In genomic region chr6:112311950-112312547, GRCh38 we compare ENCODE assay signal across 8 cellular contexts. TPM values are rescaled to one million over a fixed set of nuclear protein-coding genes. Genes with fewer than 3 reads are reported as not detected.
DNase-seq lines count a peak whose midpoint lies in the region; ATAC-seq, FAIRE-seq and TF ChIP-seq lines count a peak whose summit lies in the region.

No MANE protein-coding gene starts in this region.

- no peaks in the 10 kb centered on the region for H3K27me3 ChIP-seq in ovary

- peak; percentile 48 for TF ChIP-seq CTCF in AG09319 (IDR thresholded peaks at IDR 0.05; ENCODE audit: low read depth, low read length)
- TF ChIP-seq CTCF in ovary (IDR thresholded peaks at IDR 0.05): peak; percentile 51 to 73 (median 67)

- 31 to 33% (median 33%) methylated on average over 8 of the region's 8 CpGs for WGBS in ovary, 3 donors

- peaks cover 2% of the 10 kb centered on the region for H3K4me1 ChIP-seq in ovary (ENCODE audit: insufficient read depth)

- no peak overlapping the region for H3K27ac ChIP-seq in ovary

- DNase-seq in AG09319 (ENCODE audit: extremely low read depth, low read depth) (no peak), GM19239 (ENCODE audit: insufficient read length, low spot score) (peak; percentile 22), NCI-H774 (lab: John Stamatoyannopoulos, UW) (peak; percentile 50), ovary (peak in 1 of 5 donors; percentile 31), A172 (ENCODE audit: low spot score) (no peak)

- no peak overlapping the region for H3K4me3 ChIP-seq in ovary

- ATAC-seq in GM19452 (IDR thresholded peaks at IDR 0.05; ENCODE audit: unreplicated experiment) (no peak), GM18498 (IDR thresholded peaks at IDR 0.05; ENCODE audit: unreplicated experiment) (no peak)

- FAIRE-seq in GM19239 (lab: Jason Lieb, UNC): peak; percentile 76
- FAIRE-seq in endometrium (lab: Jason Lieb, UNC): peak; percentile 93

- intact Hi-C loops in ovary (cut with DNase I): loop anchor here (2.0 to 10.0 kb wide), 3 partner anchors 127 to 135 kb away; no protein-coding TSS in a partner anchor

- H3K36me3 ChIP-seq in ovary: no peaks in the 10 kb centered on the region

- H3K9me3 ChIP-seq in ovary: no peaks in the 10 kb centered on the region

- no peak for TF ChIP-seq POLR2A in ovary (IDR thresholded peaks at IDR 0.05)

- TF ChIP-seq EP300 in ovary (IDR thresholded peaks at IDR 0.05): no peak

RNA-seq across cellular contexts. Expression of gene RFPL4B, which starts 35.1 kb away (rescaled TPM):
- not detected for total RNA-seq in ovary
- polyA plus RNA-seq in ovary: not detected
- 0.07 TPM in 1 of 2 replicates, not detected in the other for total RNA-seq in A172 (2014; rRNA removed; shearing (Covaris generic))

RNA-seq across cellular contexts. Expression of gene LAMA4, which starts 57.7 kb away (rescaled TPM):
- 10 to 100 TPM; 29.0 to 92.8 (median 42.5) TPM for total RNA-seq in ovary
- polyA plus RNA-seq in ovary: 10 to 100 TPM; 32.3 to 84.7 TPM
- total RNA-seq in A172 (2014; rRNA removed; shearing (Covaris generic)): 7.4 and 11.5 TPM in 2 replicates

Comparison
In these comparisons a context has a peak if more than half of its experiments do, and no peak if none do; other contexts are left out.
1. DNase-seq: peak in GM19239 (single experiment) and NCI-H774 (single experiment); none in AG09319 (single experiment) and A172 (single experiment).